In genomic region chr6:110658621-110659211, GRCh38 we compare ENCODE assay signal across 16 cellular contexts.
"Had no signal": no experiment of that assay in that cellular context is flagged by ENCODE, and none has a peak within 500 bp of the region (broad histone marks: within the 10 kb centered on the region; RNA-seq: fewer than 3 reads in every experiment).

No MANE protein-coding gene starts in this region.

- H3K9me3 Mint-ChIP-seq: central memory CD8-positive, alpha-beta T cell; dendritic cell treated with granulocyte-macrophage colony-stimulating factor and Interleukin-4, amounts not matched to agents 40 ng/mL and 50 ng/mL, for 4 days; immature natural killer cell; naive thymus-derived CD4-positive, alpha-beta T cell had no signal

- H3K4me1 Mint-ChIP-seq: central memory CD8-positive, alpha-beta T cell had no signal

- H3K27me3 Mint-ChIP-seq: central memory CD8-positive, alpha-beta T cell; dendritic cell treated with granulocyte-macrophage colony-stimulating factor and Interleukin-4, amounts not matched to agents 40 ng/mL and 50 ng/mL, for 4 days; naive thymus-derived CD4-positive, alpha-beta T cell had no signal

- FAIRE-seq: endothelial cell of umbilical vein had no signal

- H3K27ac ChIP-seq: foreskin keratinocyte, neutrophil, testis, tibial nerve had no signal

- H3K27ac Mint-ChIP-seq: dendritic cell treated with granulocyte-macrophage colony-stimulating factor and Interleukin-4, amounts not matched to agents 40 ng/mL and 50 ng/mL, for 4 days had no signal

- H3K4me3 Mint-ChIP-seq: central memory CD8-positive, alpha-beta T cell; dendritic cell treated with granulocyte-macrophage colony-stimulating factor and Interleukin-4, amounts not matched to agents 40 ng/mL and 50 ng/mL, for 4 days; immature natural killer cell; naive thymus-derived CD4-positive, alpha-beta T cell had no signal

- DNase-seq: erythroblast; foreskin keratinocyte; immature natural killer cell; kidney; left colon; mesendoderm; naive thymus-derived CD4-positive, alpha-beta T cell; right cardiac atrium; stimulated activated CD4-positive, alpha-beta T cell treated with anti-CD3 and anti-CD28 coated beads, Interleukin-2, amount 100 ng/mL, for 48 hours; stimulated activated naive CD4-positive, alpha-beta T cell treated with Interleukin-2 at 50 U/mL for 16 hours; testis had no signal
